Comparison of ENCODE assay signal across 8 cellular contexts in genomic region chr16:8621221-8621571, GRCh38. TPM values are rescaled to one million over a fixed set of nuclear protein-coding genes. Genes with fewer than 3 reads are reported as not detected.
DNase-seq lines count a peak whose midpoint lies in the region; ATAC-seq lines count a peak whose summit lies in the region.

No MANE protein-coding gene starts in this region.

- no peaks in the 10 kb centered on the region for H3K9me3 Mint-ChIP-seq in activated T-helper 1 cell treated with anti-CD3 and anti-CD28 coated beads, Interleukin-12 subunit alpha, Interleukin-12 subunit beta, Interleukin-2, Interleukin-4 antibody, amounts not matched to agents 30 ng/mL and 10 ng/mL and 1 ng/mL, durations not matched to agents 14 hours and 24 hours and 36 hours
- H3K9me3 Mint-ChIP-seq in stimulated activated naive CD8-positive, alpha-beta T cell treated with anti-CD3 and anti-CD28 coated beads, Interleukin-15, amount 100 ng/mL, for 72 hours: no peaks in the 10 kb centered on the region

- peak overlapping the region; percentile 100; the same call in 1 of the 2 replicates for H3K9ac ChIP-seq in iPS-20b (ENCODE audit: low read depth, low read length)

- no peaks in the 10 kb centered on the region for H3K27me3 ChIP-seq in iPS-20b (ENCODE audit: insufficient read depth, low read length)

- peak overlapping the region; percentile 100 for H3K4me3 ChIP-seq in iPS-20b (ENCODE audit: low read length)

- DNase-seq in NCI-H2029 treated with DMSO at 0.1 percent for 48 hours (lab: John Stamatoyannopoulos, UW) (peak; percentile 51), NCI-H2029 (lab: John Stamatoyannopoulos, UW) (no peak), NK-92 (lab: John Stamatoyannopoulos, UW; ENCODE audit: unreplicated experiment) (no peak), HK-2 (ENCODE audit: unreplicated experiment) (no peak)
- no peak for DNase-seq in activated T-helper 1 cell treated with anti-CD3 and anti-CD28 coated beads, Interleukin-12 subunit alpha, Interleukin-12 subunit beta, Interleukin-2, Interleukin-4 antibody, amounts not matched to agents 30 ng/mL and 10 ng/mL and 1 ng/mL, durations not matched to agents 14 hours and 24 hours and 36 hours (ENCODE audit: low spot score)
- DNase-seq in stimulated activated naive CD8-positive, alpha-beta T cell treated with anti-CD3 and anti-CD28 coated beads, Interleukin-15, amount 100 ng/mL, for 72 hours: no peak

- peaks cover 12% of the 10 kb centered on the region for H3K4me1 Mint-ChIP-seq in activated T-helper 1 cell treated with anti-CD3 and anti-CD28 coated beads, Interleukin-12 subunit alpha, Interleukin-12 subunit beta, Interleukin-2, Interleukin-4 antibody, amounts not matched to agents 30 ng/mL and 10 ng/mL and 1 ng/mL, durations not matched to agents 14 hours and 24 hours and 36 hours (ENCODE audit: low read depth)
- peaks cover 18% of the 10 kb centered on the region for H3K4me1 Mint-ChIP-seq in stimulated activated naive CD8-positive, alpha-beta T cell treated with anti-CD3 and anti-CD28 coated beads, Interleukin-15, amount 100 ng/mL, for 72 hours

- peak overlapping the region; percentile 98 for H3K27ac ChIP-seq in iPS-20b (ENCODE audit: low read length)

- intact Hi-C loops in activated T-helper 1 cell treated with anti-CD3 and anti-CD28 coated beads, Interleukin-12 subunit alpha, Interleukin-12 subunit beta, Interleukin-2, Interleukin-4 antibody, amounts not matched to agents 30 ng/mL and 10 ng/mL and 1 ng/mL, durations not matched to agents 14 hours and 24 hours and 36 hours (cut with micrococcal nuclease): loop anchor here (1.0 to 5.0 kb wide), 6 partner anchors 52 to 506 kb away; partner anchors contain the start of genes ABAT, CARHSP1, HAPSTR1 and PMM2

- no peaks in the 10 kb centered on the region for H3K9me3 ChIP-seq in iPS-20b (ENCODE audit: insufficient read depth, low read depth, low read length)

- peak overlapping the region; percentile 74 for H3K27ac Mint-ChIP-seq in activated T-helper 1 cell treated with anti-CD3 and anti-CD28 coated beads, Interleukin-12 subunit alpha, Interleukin-12 subunit beta, Interleukin-2, Interleukin-4 antibody, amounts not matched to agents 30 ng/mL and 10 ng/mL and 1 ng/mL, durations not matched to agents 14 hours and 24 hours and 36 hours
- H3K27ac Mint-ChIP-seq in stimulated activated naive CD8-positive, alpha-beta T cell treated with anti-CD3 and anti-CD28 coated beads, Interleukin-15, amount 100 ng/mL, for 72 hours: peak overlapping the region; percentile 97 to 99

- peaks cover 8% of the 10 kb centered on the region for H3K27me3 Mint-ChIP-seq in activated T-helper 1 cell treated with anti-CD3 and anti-CD28 coated beads, Interleukin-12 subunit alpha, Interleukin-12 subunit beta, Interleukin-2, Interleukin-4 antibody, amounts not matched to agents 30 ng/mL and 10 ng/mL and 1 ng/mL, durations not matched to agents 14 hours and 24 hours and 36 hours (ENCODE audit: insufficient read depth)
- peaks cover 18% of the 10 kb centered on the region for H3K27me3 Mint-ChIP-seq in stimulated activated naive CD8-positive, alpha-beta T cell treated with anti-CD3 and anti-CD28 coated beads, Interleukin-15, amount 100 ng/mL, for 72 hours

- peak; percentile 52 for ATAC-seq in stimulated activated naive CD8-positive, alpha-beta T cell treated with anti-CD3 and anti-CD28 coated beads, Interleukin-15, amount 100 ng/mL, for 72 hours
- no peak for ATAC-seq in HG02678 (IDR thresholded peaks at IDR 0.05; ENCODE audit: unreplicated experiment)

- H3K36me3 Mint-ChIP-seq in activated T-helper 1 cell treated with anti-CD3 and anti-CD28 coated beads, Interleukin-12 subunit alpha, Interleukin-12 subunit beta, Interleukin-2, Interleukin-4 antibody, amounts not matched to agents 30 ng/mL and 10 ng/mL and 1 ng/mL, durations not matched to agents 14 hours and 24 hours and 36 hours (ENCODE audit: low read depth): peaks cover 9% of the 10 kb centered on the region

- H3K4me1 ChIP-seq in iPS-20b (ENCODE audit: insufficient read depth, low read length): peaks cover 5% of the 10 kb centered on the region; the same call in 1 of the 2 replicates

- peak overlapping the region; percentile 99 for H3K4me3 Mint-ChIP-seq in activated T-helper 1 cell treated with anti-CD3 and anti-CD28 coated beads, Interleukin-12 subunit alpha, Interleukin-12 subunit beta, Interleukin-2, Interleukin-4 antibody, amounts not matched to agents 30 ng/mL and 10 ng/mL and 1 ng/mL, durations not matched to agents 14 hours and 24 hours and 36 hours
- peak overlapping the region; percentile 98 for H3K4me3 Mint-ChIP-seq in stimulated activated naive CD8-positive, alpha-beta T cell treated with anti-CD3 and anti-CD28 coated beads, Interleukin-15, amount 100 ng/mL, for 72 hours

- peaks cover 25% of the 10 kb centered on the region for H3K36me3 ChIP-seq in iPS-20b (ENCODE audit: insufficient read depth, low read depth, low read length)

RNA-seq across cellular contexts. Expression of gene METTL22, which starts 0.3 kb away (rescaled TPM):
- 30.0 and 32.0 TPM in 2 replicates for total RNA-seq in activated T-helper 1 cell treated with anti-CD3 and anti-CD28 coated beads, Interleukin-12 subunit alpha, Interleukin-12 subunit beta, Interleukin-2, Interleukin-4 antibody, amounts not matched to agents 30 ng/mL and 10 ng/mL and 1 ng/mL, durations not matched to agents 14 hours and 24 hours and 36 hours

RNA-seq across cellular contexts. Expression of gene TMEM114, which starts 30.9 kb away (rescaled TPM):
- total RNA-seq in activated T-helper 1 cell treated with anti-CD3 and anti-CD28 coated beads, Interleukin-12 subunit alpha, Interleukin-12 subunit beta, Interleukin-2, Interleukin-4 antibody, amounts not matched to agents 30 ng/mL and 10 ng/mL and 1 ng/mL, durations not matched to agents 14 hours and 24 hours and 36 hours: not detected in 2 replicates

RNA-seq across cellular contexts. Expression of gene ABAT, which starts 53.2 kb away (rescaled TPM):
- total RNA-seq in activated T-helper 1 cell treated with anti-CD3 and anti-CD28 coated beads, Interleukin-12 subunit alpha, Interleukin-12 subunit beta, Interleukin-2, Interleukin-4 antibody, amounts not matched to agents 30 ng/mL and 10 ng/mL and 1 ng/mL, durations not matched to agents 14 hours and 24 hours and 36 hours: 7.3 and 7.7 TPM in 2 replicates
